1 cellular context compared by ENCODE assay signal in the genomic region with DNA sequence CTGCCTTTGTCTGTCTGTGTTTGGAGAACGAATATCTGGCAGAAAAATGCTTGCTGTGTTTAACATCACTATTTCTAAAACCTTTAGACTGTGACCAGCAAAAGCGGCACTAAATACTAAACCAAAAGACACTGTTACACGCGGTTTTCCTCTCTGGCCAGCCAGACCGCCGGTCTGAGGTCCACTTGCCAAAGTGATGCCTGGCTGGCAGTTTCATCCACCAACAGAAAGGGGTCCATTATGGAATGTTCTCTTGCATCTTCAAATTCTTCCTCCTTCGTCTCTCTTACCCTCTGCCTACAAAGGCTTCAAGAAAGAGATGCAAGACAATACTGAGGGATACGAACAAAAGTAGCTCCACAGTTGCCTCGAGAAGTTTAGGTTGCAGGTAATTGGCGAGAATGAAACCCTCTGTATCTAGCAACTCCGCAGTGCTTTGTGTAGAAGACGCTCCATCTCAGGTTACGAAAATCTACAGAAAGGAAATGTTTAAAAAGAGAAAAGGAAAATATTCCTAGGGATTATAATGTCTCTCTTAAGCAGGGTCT.
TF ChIP-seq lines count a peak whose summit lies in the region.

No MANE protein-coding gene starts in this region.

TF ChIP-seq in H1, 55 proteins besides CTCF, POLR2A, EP300 and RAD21:
- peak; percentile 85 for TF ChIP-seq ASH2L (IDR thresholded peaks at IDR 0.05; ENCODE audit: low read length)
- TF ChIP-seq KDM4A (IDR thresholded peaks at IDR 0.05; ENCODE audit: low read depth, low read length, severe bottlenecking), result peak; percentile 63
- no peak for TF ChIP-seq KDM5A (IDR thresholded peaks at IDR 0.05; ENCODE audit: low read length)
- 0 out of 2 replicates have a peak, but pooled peaks have one; percentile 35 for TF ChIP-seq RBBP5 (IDR thresholded peaks at IDR 0.05; ENCODE audit: borderline replicate concordance, low read depth, low read length)
- no peak for TF ChIP-seq SRF (IDR thresholded peaks at IDR 0.05; ENCODE audit: low read depth, low read length)
TF ChIP-seq in H1: peak in this region for 3.
